ENCODE assay signal across 17 cellular contexts in genomic region chr7:43799605-43800004, GRCh38. TPM values are rescaled to one million over a fixed set of nuclear protein-coding genes. Genes with fewer than 3 reads are reported as not detected.
DNase-seq lines count a peak whose midpoint lies in the region; ATAC-seq and TF ChIP-seq lines count a peak whose summit lies in the region.
"Had no signal": no experiment of that assay in that cellular context is flagged by ENCODE, and none has a peak within 500 bp of the region (broad histone marks: within the 10 kb centered on the region; RNA-seq: fewer than 3 reads in every experiment).

No MANE protein-coding gene starts in this region.

- ATAC-seq in PC-3 (peak; percentile 50), esophagus mucosa (peak; percentile 83), HG02970 (IDR thresholded peaks at IDR 0.05; ENCODE audit: low FRiP score, unreplicated experiment) (no peak), natural killer cell (no peak)
- ATAC-seq: stimulated activated naive CD8-positive, alpha-beta T cell treated with anti-CD3 and anti-CD28 coated beads, Interleukin-15, amount 100 ng/mL, for 72 hours had no signal

- no peaks in the 10 kb centered on the region for H3K27me3 Mint-ChIP-seq in natural killer cell (ENCODE audit: low read depth in 2 of 2)
- H3K27me3 Mint-ChIP-seq: activated naive CD8-positive, alpha-beta T cell; stimulated activated naive CD8-positive, alpha-beta T cell treated with anti-CD3 and anti-CD28 coated beads, Interleukin-15, amount 100 ng/mL, for 72 hours had no signal

- H3K27ac Mint-ChIP-seq in natural killer cell: no peak overlapping the region
- H3K27ac Mint-ChIP-seq: activated naive CD8-positive, alpha-beta T cell had no signal

- no peak overlapping the region for H2AFZ ChIP-seq in PC-3 (ENCODE audit: low read length)
- H2AFZ ChIP-seq: parathyroid adenoma had no signal

- H3K4me1 ChIP-seq in PC-3 (ENCODE audit: insufficient read depth, low read length): no peaks in the 10 kb centered on the region
- H3K4me1 ChIP-seq: parathyroid adenoma had no signal

- H3K4me3 Mint-ChIP-seq in natural killer cell: no peak overlapping the region
- H3K4me3 Mint-ChIP-seq: activated naive CD8-positive, alpha-beta T cell; stimulated activated naive CD8-positive, alpha-beta T cell treated with anti-CD3 and anti-CD28 coated beads, Interleukin-15, amount 100 ng/mL, for 72 hours had no signal

- DNase-seq in GM12864 (ENCODE audit: low read depth): no peak
- peak; percentile 23 for DNase-seq in PC-3
- DNase-seq in COR-L47 (lab: John Stamatoyannopoulos, UW): no peak
- DNase-seq in activated CD4-positive, CD25-positive, alpha-beta regulatory T cell (lab: John Stamatoyannopoulos, UW): no peak
- DNase-seq in natural killer cell: no peak
- DNase-seq: activated CD4-positive, alpha-beta T cell treated with anti-CD3 and anti-CD28 coated beads for 48 hours; brain microvascular endothelial cell; MM.1S; NCI-H2081 treated with DMSO at 0.1 percent for 48 hours; NCI-H774; stimulated activated naive CD8-positive, alpha-beta T cell treated with anti-CD3 and anti-CD28 coated beads, Interleukin-15, amount 100 ng/mL, for 72 hours had no signal

- H3K9me2 ChIP-seq in PC-3 (replicated peaks; ENCODE audit: low read length): no peaks in the 10 kb centered on the region

- H3K27me3 ChIP-seq in PC-3 (ENCODE audit: low read length): no peaks in the 10 kb centered on the region
- H3K27me3 ChIP-seq: brain microvascular endothelial cell had no signal

- intact Hi-C loops in PC-3 (cut with micrococcal nuclease): loop anchor here (2.0 kb wide), 1 partner anchor 71 kb away; the partner anchor contains the start of gene COA1
- intact Hi-C loops in natural killer cell (cut with micrococcal nuclease): no loop called here

- TF ChIP-seq CTCF in 22Rv1 (IDR thresholded peaks at IDR 0.05) (peak; percentile 23), GM12864 (IDR thresholded peaks at IDR 0.05; ENCODE audit: low read depth, low read length, missing control alignments) (peak; percentile 31), PC-3 (conservative IDR thresholded peaks at IDR 0.05; ENCODE audit: low read depth, low read length) (peak; percentile 32; the same call in 1 of the 2 replicates), natural killer cell (IDR thresholded peaks at IDR 0.05) (no peak)

- BruUV-seq in PC-3 (replicated peaks; lab: Mats Ljungman, UMichigan): no TSS peak

- no peaks in the 10 kb centered on the region for H3K79me2 ChIP-seq in PC-3 (ENCODE audit: low read length)
- H3K79me2 ChIP-seq: parathyroid adenoma had no signal

- H3K36me3 Mint-ChIP-seq in natural killer cell: no peaks in the 10 kb centered on the region

- CTCF ChIA-PET in PC-3 (lab: Charles Lee): interaction anchor here (0.5 to 1.0 kb wide), 4 partner anchors 70 to 226 kb away, joined by 3 to 5 read pairs (median 3); partner anchors contain the start of genes COA1 and STK17A

- no peaks in the 10 kb centered on the region for H3K4me1 Mint-ChIP-seq in natural killer cell
- H3K4me1 Mint-ChIP-seq: stimulated activated naive CD8-positive, alpha-beta T cell treated with anti-CD3 and anti-CD28 coated beads, Interleukin-15, amount 100 ng/mL, for 72 hours had no signal

- H3K4me2 ChIP-seq in PC-3 (ENCODE audit: low read length): no peak overlapping the region
- H3K4me2 ChIP-seq: smooth muscle cell had no signal

- no peak overlapping the region for H3K27ac ChIP-seq in 22Rv1
- no peak overlapping the region for H3K27ac ChIP-seq in PC-3 (ENCODE audit: low read length)
- H3K27ac ChIP-seq: brain microvascular endothelial cell, parathyroid adenoma had no signal

- H3K4me3 ChIP-seq in GM12864 (ENCODE audit: low read depth, low read length): no peak overlapping the region
- H3K4me3 ChIP-seq in PC-3 (ENCODE audit: low read length): no peak overlapping the region
- H3K4me3 ChIP-seq: smooth muscle cell had no signal

- H3K9me3 ChIP-seq in PC-3 (ENCODE audit: low read length): no peaks in the 10 kb centered on the region

- no peaks in the 10 kb centered on the region for H3F3A ChIP-seq in PC-3 (ENCODE audit: low read length, unreplicated experiment)

- no peaks in the 10 kb centered on the region for H3K9me3 Mint-ChIP-seq in natural killer cell
- H3K9me3 Mint-ChIP-seq: stimulated activated naive CD8-positive, alpha-beta T cell treated with anti-CD3 and anti-CD28 coated beads, Interleukin-15, amount 100 ng/mL, for 72 hours had no signal

- H4K20me1 ChIP-seq in PC-3 (ENCODE audit: low read length): no peaks in the 10 kb centered on the region

- no peak overlapping the region for H3K9ac ChIP-seq in PC-3 (ENCODE audit: low read length)
- H3K9ac ChIP-seq: parathyroid adenoma had no signal

- POLR2A ChIA-PET in PC-3 (lab: Charles Lee; ENCODE audit: unreplicated experiment): no interaction called here

- no peaks in the 10 kb centered on the region for H3K36me3 ChIP-seq in PC-3 (ENCODE audit: low read depth, low read length)

RNA-seq across cellular contexts. Expression of gene BLVRA, which starts 41.1 kb away (rescaled TPM):
- 27.6 and 33.9 TPM in 2 replicates for total RNA-seq in PC-3 (2014; rRNA removed)
- 41.2 TPM for total RNA-seq in esophagus mucosa
- 10 to 100 TPM; 19.8 to 25.6 (median 20.9) TPM for total RNA-seq in natural killer cell

Comparison
In these comparisons a context has a peak if more than half of its experiments do, and no peak if none do; other contexts are left out.
1. ATAC-seq: peak in PC-3 (single experiment) and esophagus mucosa (single experiment); none in HG02970 (single experiment) and natural killer cell (0 of 3).